21 cellular contexts compared by ENCODE assay signal in the genomic region with DNA sequence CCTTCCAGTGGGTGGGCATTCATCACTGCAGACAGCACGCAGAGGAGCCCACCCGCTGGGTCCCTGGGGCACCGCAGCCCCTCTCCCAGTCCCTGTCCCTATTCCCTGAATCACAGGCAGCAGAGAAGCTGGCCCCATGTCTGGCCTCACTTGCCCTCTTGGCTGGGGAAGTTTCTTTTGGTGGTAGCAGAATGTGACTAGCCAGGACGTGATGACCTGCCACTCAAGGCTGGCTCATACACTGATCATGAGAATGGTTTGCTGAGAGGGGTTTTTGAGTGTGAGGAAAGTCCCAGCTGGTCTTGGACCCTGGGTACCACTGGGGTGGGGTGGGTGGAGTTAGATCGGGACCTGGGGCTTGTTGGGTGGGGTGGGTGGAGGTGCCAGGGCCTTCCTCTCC.
"Had no signal": no experiment of that assay in that cellular context is flagged by ENCODE, and none has a peak within 500 bp of the region (broad histone marks: within the 10 kb centered on the region; RNA-seq: fewer than 3 reads in every experiment).

No MANE protein-coding gene starts in this region.

- H3K9me3 ChIP-seq: left ventricle myocardium inferior, tibial nerve had no signal

- H3K27ac Mint-ChIP-seq: activated B cell treated with CpG ODN at 0.5 μM for 24 hours; activated CD4-positive, alpha-beta memory T cell treated with anti-CD3 and anti-CD28 coated beads for 36 hours; activated CD4-positive, alpha-beta T cell treated with anti-CD3 and anti-CD28 coated beads for 36 hours; activated naive CD4-positive, alpha-beta T cell treated with anti-CD3 and anti-CD28 coated beads, Interleukin-2, amount 50 U/mL, for 72 hours; nephron progenitor cell had no signal

- H3K36me3 Mint-ChIP-seq: activated CD4-positive, alpha-beta memory T cell treated with anti-CD3 and anti-CD28 coated beads for 36 hours; activated naive CD4-positive, alpha-beta T cell treated with anti-CD3 and anti-CD28 coated beads, Interleukin-2, amount 50 U/mL, for 72 hours; brain had no signal

- H3K36me3 ChIP-seq: left ventricle myocardium inferior, tibial nerve had no signal

- H3K4me3 Mint-ChIP-seq: activated B cell treated with CpG ODN at 0.5 μM for 24 hours; activated CD4-positive, alpha-beta memory T cell treated with anti-CD3 and anti-CD28 coated beads for 36 hours; activated CD4-positive, alpha-beta T cell treated with anti-CD3 and anti-CD28 coated beads for 36 hours; nephron progenitor cell; stimulated activated naive CD8-positive, alpha-beta T cell treated with anti-CD3 and anti-CD28 coated beads, Interleukin-15, Interleukin-2, amounts not matched to agents 100 ng/mL and 50 ng/mL, for 24 hours had no signal

- H3K9me3 Mint-ChIP-seq: activated B cell treated with CpG ODN at 0.5 μM for 24 hours; activated CD4-positive, alpha-beta memory T cell treated with anti-CD3 and anti-CD28 coated beads for 36 hours; activated naive CD4-positive, alpha-beta T cell treated with anti-CD3 and anti-CD28 coated beads, Interleukin-2, amount 50 U/mL, for 72 hours; nephron progenitor cell; stimulated activated naive CD8-positive, alpha-beta T cell treated with anti-CD3 and anti-CD28 coated beads, Interleukin-15, Interleukin-2, amounts not matched to agents 100 ng/mL and 50 ng/mL, for 24 hours had no signal

- H3K4me3 ChIP-seq: left ventricle myocardium inferior, smooth muscle cell, tibial nerve had no signal

- DNase-seq: activated B cell treated with CpG ODN at 0.5 μM for 24 hours; activated CD4-positive, alpha-beta memory T cell treated with anti-CD3 and anti-CD28 coated beads for 36 hours; activated CD4-positive, alpha-beta T cell treated with anti-CD3 and anti-CD28 coated beads for 36 hours; activated gamma-delta T cell treated with Interleukin-2 at 50 U/mL for 16 hours; dermis blood vessel endothelial cell; effector CD8-positive, alpha-beta T cell; foreskin keratinocyte; hippocampal formation; left ventricle myocardium inferior; nephron progenitor cell; occipital lobe; stimulated activated CD4-positive, alpha-beta T cell treated with anti-CD3 and anti-CD28 coated beads, Interleukin-2, amount 100 ng/mL, for 48 hours; substantia nigra; T-helper 1 cell; T1000 had no signal

- ATAC-seq: activated CD4-positive, alpha-beta T cell treated with anti-CD3 and anti-CD28 coated beads for 36 hours; activated naive CD4-positive, alpha-beta T cell treated with anti-CD3 and anti-CD28 coated beads, Interleukin-2, amount 50 U/mL, for 72 hours; foreskin keratinocyte; sciatic nerve had no signal

- H3K4me2 ChIP-seq: smooth muscle cell had no signal

- H3K4me1 ChIP-seq: foreskin keratinocyte had no signal

- H3K27me3 ChIP-seq: foreskin keratinocyte, tibial nerve had no signal

- H3K27me3 Mint-ChIP-seq: activated CD4-positive, alpha-beta memory T cell treated with anti-CD3 and anti-CD28 coated beads for 36 hours had no signal

- H3K27ac ChIP-seq: foreskin keratinocyte, left ventricle myocardium inferior, tibial nerve had no signal
